In genomic region chr6:124967444-124967843, GRCh38 we compare ENCODE assay signal across 27 cellular contexts. TPM values are rescaled to one million over a fixed set of nuclear protein-coding genes. Genes with fewer than 3 reads are reported as not detected.
A peak's percentile ranks its signal among the peaks of the same experiment; 100 is the strongest.
DNase-seq lines count a peak whose midpoint lies in the region; FAIRE-seq and TF ChIP-seq lines count a peak whose summit lies in the region.
"Had no signal": no experiment of that assay in that cellular context is flagged by ENCODE, and none has a peak within 500 bp of the region (broad histone marks: within the 10 kb centered on the region; RNA-seq: fewer than 3 reads in every experiment).

No MANE protein-coding gene starts in this region.

- H3K4me3 Mint-ChIP-seq in MCF 10A (ENCODE audit: unreplicated experiment): no peak overlapping the region
- H3K4me3 Mint-ChIP-seq: activated CD8-positive, alpha-beta T cell treated with anti-CD3 and anti-CD28 coated beads for 36 hours; B cell; nephron progenitor cell; T-cell had no signal

- CTCF ChIA-PET in MCF 10A (lab: Yijun Ruan, JAX): interaction anchor here (0.5 to 1.7 kb wide), 4 partner anchors 9 to 145 kb away, joined by 3 to 7 read pairs (median 3); no protein-coding TSS in a partner anchor

- intact Hi-C loops in MCF 10A (cut with micrococcal nuclease) (no loop called here), breast epithelium (cut with DNase I; ENCODE audit: low total_unique reads) (no loop called here), prostate gland (cut with DNase I) (no loop called here)

- H3K27me3 ChIP-seq in breast epithelium: no peaks in the 10 kb centered on the region
- H3K27me3 ChIP-seq in bronchial epithelial cell (ENCODE audit: control insufficient read depth, insufficient read depth, low read length): no peaks in the 10 kb centered on the region
- H3K27me3 ChIP-seq in parathyroid adenoma (ENCODE audit: control insufficient read depth, insufficient read depth, low read length): no peaks in the 10 kb centered on the region
- no peaks in the 10 kb centered on the region for H3K27me3 ChIP-seq in prostate gland (replicated peaks; ENCODE audit: insufficient read depth)
- H3K27me3 ChIP-seq: heart left ventricle, left lung had no signal

- H3K4me1 Mint-ChIP-seq in MCF 10A (ENCODE audit: insufficient read depth, unreplicated experiment): peaks cover 29% of the 10 kb centered on the region

- H3K4me3 ChIP-seq in breast epithelium (no peak overlapping the region), bronchial epithelial cell (ENCODE audit: low read depth, low read length) (no peak overlapping the region), parathyroid adenoma (ENCODE audit: low read depth, low read length) (peak overlapping the region; percentile 98), prostate gland (no peak overlapping the region)
- H3K4me3 ChIP-seq: GM12878, heart left ventricle, left lung had no signal

- TF ChIP-seq CTCF in MCF 10A (IDR thresholded peaks at IDR 0.05; ENCODE audit: unreplicated experiment) (no peak), breast epithelium (IDR thresholded peaks at IDR 0.05) (no peak), bronchial epithelial cell (IDR thresholded peaks at IDR 0.05; ENCODE audit: insufficient read depth, low read length, severe bottlenecking) (no peak), parathyroid adenoma (IDR thresholded peaks at IDR 0.05) (no peak), prostate gland (IDR thresholded peaks at IDR 0.05) (no peak)

- H3K9ac ChIP-seq in parathyroid adenoma: no peak overlapping the region

- TF ChIP-seq POLR2A in breast epithelium (IDR thresholded peaks at IDR 0.05) (no peak), prostate gland (IDR thresholded peaks at IDR 0.05) (no peak)

- H3K9me3 Mint-ChIP-seq in MCF 10A (ENCODE audit: unreplicated experiment): peaks cover 9% of the 10 kb centered on the region
- H3K9me3 Mint-ChIP-seq: activated CD8-positive, alpha-beta T cell treated with anti-CD3 and anti-CD28 coated beads for 36 hours; nephron progenitor cell; T-cell had no signal

- H3K4me1 ChIP-seq in breast epithelium: no peaks in the 10 kb centered on the region
- peaks cover 12% of the 10 kb centered on the region for H3K4me1 ChIP-seq in parathyroid adenoma
- no peaks in the 10 kb centered on the region for H3K4me1 ChIP-seq in prostate gland (replicated peaks)

- H3K36me3 Mint-ChIP-seq in MCF 10A (ENCODE audit: insufficient read depth, unreplicated experiment): peaks cover 28% of the 10 kb centered on the region
- H3K36me3 Mint-ChIP-seq: T-cell had no signal

- H3K36me3 ChIP-seq in breast epithelium (no peaks in the 10 kb centered on the region), bronchial epithelial cell (ENCODE audit: control insufficient read depth, insufficient read depth, low read length) (peaks cover 3% of the 10 kb centered on the region), parathyroid adenoma (ENCODE audit: control insufficient read depth, insufficient read depth, low read length) (peaks cover 13% of the 10 kb centered on the region), prostate gland (no peaks in the 10 kb centered on the region)

- peak overlapping the region; percentile 78 for H3K4me2 ChIP-seq in parathyroid adenoma (ENCODE audit: low read length)

- 94% methylated on average over 1 of the region's 1 CpG for WGBS in prostate gland

- no peak for FAIRE-seq in bronchial epithelial cell (lab: Jason Lieb, UNC)
- FAIRE-seq: GM12878 had no signal

- no peaks in the 10 kb centered on the region for H3K9me3 ChIP-seq in breast epithelium
- H3K9me3 ChIP-seq in parathyroid adenoma (ENCODE audit: control insufficient read depth, low read length): no peaks in the 10 kb centered on the region
- no peaks in the 10 kb centered on the region for H3K9me3 ChIP-seq in prostate gland
- H3K9me3 ChIP-seq: heart left ventricle, left lung had no signal

- no TSS peak for BruUV-seq in MCF 10A (replicated peaks; lab: Mats Ljungman, UMichigan)

- no peak overlapping the region for H3K27ac ChIP-seq in breast epithelium
- H3K27ac ChIP-seq in parathyroid adenoma: peak overlapping the region; percentile 94
- no peak overlapping the region for H3K27ac ChIP-seq in prostate gland
- H3K27ac ChIP-seq: left lung had no signal

- no peak overlapping the region for H3K27ac Mint-ChIP-seq in MCF 10A (ENCODE audit: low read depth, unreplicated experiment)
- H3K27ac Mint-ChIP-seq: activated CD8-positive, alpha-beta T cell treated with anti-CD3 and anti-CD28 coated beads for 36 hours; B cell; nephron progenitor cell; T-cell had no signal

- H3K27me3 Mint-ChIP-seq in MCF 10A (ENCODE audit: insufficient read depth, unreplicated experiment): no peaks in the 10 kb centered on the region

- H3K79me2 ChIP-seq in parathyroid adenoma: peaks cover 58% of the 10 kb centered on the region

- no peak overlapping the region for H2AFZ ChIP-seq in parathyroid adenoma

- DNase-seq in MCF 10A (ENCODE audit: unreplicated experiment) (peak; percentile 30), breast epithelium (ENCODE audit: low spot score in 2 of 2) (no peak), bronchial epithelial cell (ENCODE audit: low read depth) (peak; percentile 47), pons (ENCODE audit: low spot score) (no peak), prostate gland (ENCODE audit: low spot score) (no peak), NCI-H2196 treated with DMSO at 0.1 percent for 48 hours (lab: John Stamatoyannopoulos, UW; ENCODE audit: unreplicated experiment) (no peak), amniotic stem cell (lab: John Stamatoyannopoulos, UW) (no peak)
- DNase-seq: 8988T; activated CD4-positive, CD25-positive, alpha-beta regulatory T cell treated with anti-CD3 and anti-CD28 coated beads, Interleukin-2, amount 50 U/mL, for 72 hours; activated CD8-positive, alpha-beta T cell treated with anti-CD3 and anti-CD28 coated beads for 36 hours; activated gamma-delta T cell; activated T-cell treated with anti-CD3 and anti-CD28 coated beads for 4 hours; GOT3; heart left ventricle; KBM-7; left lung; midbrain; NCI-H146; NCI-H226; NCI-H82; nephron progenitor cell; stimulated activated CD4-positive, alpha-beta T cell treated with anti-CD3 and anti-CD28 coated beads, Interleukin-2, amount 100 ng/mL, for 48 hours; stimulated activated naive CD4-positive, alpha-beta T cell; T-cell had no signal

- POLR2A ChIA-PET in MCF 10A (lab: Yijun Ruan, JAX): interaction anchor here (0.6 to 1.2 kb wide), 4 partner anchors 10 to 1005 kb away, joined by 3 to 4 read pairs (median 4); no protein-coding TSS in a partner anchor

RNA-seq across cellular contexts. Expression of gene RNF217, which starts 5.2 kb away (rescaled TPM):
- total RNA-seq in MCF 10A (2022) (22.8 and 24.8 TPM in 2 replicates), breast epithelium (10 to 100 TPM; 40.1 to 43.3 (median 41.0) TPM), bronchial epithelial cell (14.2 and 16.3 TPM in 2 replicates), prostate gland (10 to 100 TPM; 12.1 to 24.3 TPM)
- total RNA-seq: B cell had no signal

Comparison
In these comparisons a context has a peak if more than half of its experiments do, and no peak if none do; other contexts are left out.
1. DNase-seq: peak in MCF 10A (single experiment) and bronchial epithelial cell (single experiment); none in breast epithelium (0 of 2), pons (single experiment), prostate gland (single experiment), NCI-H2196 treated with DMSO at 0.1 percent for 48 hours (single experiment) and amniotic stem cell (single experiment).